1 cellular context compared by ENCODE assay signal in the genomic region with DNA sequence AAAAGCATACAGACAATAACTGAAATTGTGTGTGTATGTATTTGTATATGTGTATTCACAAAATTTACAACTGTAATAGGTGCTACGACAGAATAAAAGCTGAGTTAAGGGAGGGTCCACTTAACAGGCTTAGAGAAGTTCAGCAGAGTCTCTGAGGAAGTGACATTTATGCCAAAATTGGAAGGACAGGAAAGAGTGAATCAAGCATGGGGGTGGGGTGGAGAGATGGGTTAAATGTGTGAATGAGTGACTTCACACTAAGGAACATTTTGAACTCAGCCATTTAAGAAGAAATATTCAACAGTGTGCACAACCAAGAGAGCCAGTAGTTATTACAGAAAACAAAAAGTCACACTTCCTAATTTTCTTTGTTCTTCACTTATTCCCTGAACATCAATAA.
TF ChIP-seq lines count a peak whose summit lies in the region.

No MANE protein-coding gene starts in this region.

TF ChIP-seq in HepG2, 621 proteins besides CTCF, POLR2A, EP300 and RAD21 (continued from another document):
- no peak for TF ChIP-seq ZNF431 (CRISPR knock-in tag; IDR thresholded peaks at IDR 0.05; ENCODE audit: borderline replicate concordance, low read depth)
- no peak for TF ChIP-seq POLR2G (IDR thresholded peaks at IDR 0.05; ENCODE audit: low read depth, low read length)
- no peak for TF ChIP-seq NFATC3 (CRISPR knock-in tag; IDR thresholded peaks at IDR 0.05)
